ENCODE assay signal across 8 cellular contexts in the genomic region with DNA sequence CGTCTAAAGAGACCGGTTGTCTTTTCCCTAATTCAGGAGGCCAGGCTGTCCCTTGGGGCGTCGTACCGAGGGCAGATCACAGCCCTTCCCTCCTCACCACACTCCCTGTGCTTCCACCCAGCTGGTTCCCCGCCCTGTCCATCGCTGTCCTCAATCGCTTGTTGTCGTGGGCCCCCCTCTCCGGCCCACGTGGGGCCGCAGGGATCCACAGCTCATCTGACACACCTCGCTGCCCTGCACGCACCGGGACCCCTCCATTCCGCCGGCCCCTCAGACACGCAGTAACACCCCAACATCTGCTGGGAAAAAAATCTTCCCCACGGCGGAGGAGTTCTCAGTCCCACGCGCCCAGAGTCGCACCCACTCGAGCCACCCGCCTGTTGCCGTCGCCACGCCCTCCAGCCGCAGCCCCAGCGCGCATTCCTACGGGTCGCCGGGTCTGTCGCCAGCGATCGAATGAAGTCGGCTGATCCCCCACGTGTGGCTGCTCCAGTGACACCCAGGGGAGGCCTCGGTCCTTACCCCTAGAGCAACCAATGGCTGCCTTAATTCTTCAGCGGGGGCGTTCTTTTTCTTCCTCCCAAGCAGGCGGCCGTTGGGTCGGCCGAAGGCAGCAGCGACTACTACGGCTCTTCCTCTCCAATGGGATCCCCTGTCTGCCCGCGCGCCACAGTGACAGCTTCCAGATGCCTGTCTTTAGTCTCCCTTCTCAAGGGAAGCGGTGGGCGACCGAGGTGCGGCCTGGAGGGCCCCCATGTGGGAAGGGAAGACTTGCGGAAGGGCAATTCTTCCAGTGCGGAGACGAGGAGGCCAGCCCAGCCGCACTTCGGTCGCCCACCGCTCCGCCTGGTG. TPM values are rescaled to one million over a fixed set of nuclear protein-coding genes. Genes with fewer than 3 reads are reported as not detected.
DNase-seq lines count a peak whose midpoint lies in the region; ATAC-seq, FAIRE-seq and TF ChIP-seq lines count a peak whose summit lies in the region.

No MANE protein-coding gene starts in this region.

- no peak for FAIRE-seq in HepG2 (lab: Jason Lieb, UNC)

- no peaks in the 10 kb centered on the region for H3K36me3 Mint-ChIP-seq in activated CD4-positive, alpha-beta T cell treated with anti-CD3 and anti-CD28 coated beads, Interleukin-2, amount 10 ng/mL, durations not matched to agents 7 days and 5 days (ENCODE audit: low read depth)

- H3K9ac ChIP-seq in HepG2 (ENCODE audit: insufficient read depth, low read depth, low read length): peak overlapping the region; percentile 74

- H3K4me1 Mint-ChIP-seq in activated CD4-positive, alpha-beta T cell treated with anti-CD3 and anti-CD28 coated beads, Interleukin-2, amount 10 ng/mL, durations not matched to agents 7 days and 5 days: peaks cover 15% of the 10 kb centered on the region

- TF ChIP-seq POLR2A in HepG2 (IDR thresholded peaks at IDR 0.05; ENCODE audit: insufficient read depth in 1 of 2, low read depth in 2 of 2, low read length in 2 of 2): no peak

- H3K79me2 ChIP-seq in HepG2 (ENCODE audit: insufficient read depth, low read length): peaks cover 36% of the 10 kb centered on the region

- in situ Hi-C loops in HepG2 (cut with HindIII; ENCODE audit: extremely low pct_ligation_motif_present, low pct_unique_long_range_greater_than_20kb): no loop called here

- H3K27ac ChIP-seq in coronary artery (peak overlapping the region; percentile 84 to 92), HepG2 (ENCODE audit: extremely low read length, insufficient read depth, low read length) (peak overlapping the region; percentile 82)

- CTCF ChIA-PET in activated CD4-positive, alpha-beta T cell treated with anti-CD3 and anti-CD28 coated beads, Interleukin-2, amount 10 ng/mL, durations not matched to agents 7 days and 5 days (lab: Charles Lee): no interaction called here
- CTCF ChIA-PET in HepG2 (lab: Yijun Ruan, JAX; ENCODE audit: low intra/inter-chr PET ratio, low total read pairs): no interaction called here

- H3K4me3 ChIP-seq in coronary artery: peak overlapping the region; percentile 88
- H3K4me3 ChIP-seq in HepG2 (replicated peaks in 1 of 3; ENCODE audit: insufficient read depth in 1 of 3, low read depth in 2 of 3, low read length in 3 of 3): peak overlapping the region; percentile 88 to 94 (median 92)

- intact Hi-C loops in HepG2 (cut with micrococcal nuclease; ENCODE audit: unreplicated experiment): loop anchor here (1.0 to 5.0 kb wide), 3 partner anchors 49 to 118 kb away; no protein-coding TSS in a partner anchor

- 54% methylated on average over 29 of the region's 63 CpGs for WGBS in HepG2 (ENCODE audit: low lambda C conversion rate)

- H2AFZ ChIP-seq in HepG2 (ENCODE audit: low read length): no peak overlapping the region

- TF ChIP-seq RAD21 in HepG2 (CRISPR knock-in tag; IDR thresholded peaks at IDR 0.05): no peak

- H4K20me1 ChIP-seq in HepG2 (ENCODE audit: insufficient read depth, low read length): no peaks in the 10 kb centered on the region

- H3K36me3 ChIP-seq in HepG2 (replicated peaks in 1 of 2; ENCODE audit: control insufficient read depth in 1 of 2, insufficient read depth in 2 of 2, low read length in 2 of 2): no peaks in the 10 kb centered on the region

- peak; percentile 34 for ATAC-seq in GM18508 (IDR thresholded peaks at IDR 0.05; ENCODE audit: insufficient read depth, unreplicated experiment)
- ATAC-seq in HG02973 (IDR thresholded peaks at IDR 0.05; ENCODE audit: unreplicated experiment): peak; percentile 54
- peak; percentile 65 for ATAC-seq in HepG2

- H3K4me1 ChIP-seq in HepG2 (ENCODE audit: insufficient read depth, low read length): peaks cover 29% of the 10 kb centered on the region

- peak overlapping the region; percentile 90 for H3K4me2 ChIP-seq in HepG2 (ENCODE audit: low read depth, low read length)

- peak overlapping the region; percentile 75 for H3K4me3 Mint-ChIP-seq in activated CD4-positive, alpha-beta T cell treated with anti-CD3 and anti-CD28 coated beads, Interleukin-2, amount 10 ng/mL, durations not matched to agents 7 days and 5 days

- TF ChIP-seq CTCF in coronary artery (IDR thresholded peaks at IDR 0.05) (no peak), HepG2 (CRISPR knock-in tag; IDR thresholded peaks at IDR 0.05) (peak; percentile 38; the same call in 1 of the 2 replicates)

- POLR2A ChIA-PET in activated CD4-positive, alpha-beta T cell treated with anti-CD3 and anti-CD28 coated beads, Interleukin-2, amount 10 ng/mL, durations not matched to agents 7 days and 5 days (lab: Charles Lee): no interaction called here
- POLR2A ChIA-PET in HepG2 (lab: Yijun Ruan, JAX): interaction anchor here (1.0 to 3.2 kb wide), 8 partner anchors 16 to 126 kb away, joined by 3 to 15 read pairs (median 6); a partner anchor contains a TSS

- H3K27ac Mint-ChIP-seq in activated CD4-positive, alpha-beta T cell treated with anti-CD3 and anti-CD28 coated beads, Interleukin-2, amount 10 ng/mL, durations not matched to agents 7 days and 5 days: no peak overlapping the region

- peak; percentile 50 for DNase-seq in 8988T
- DNase-seq in NCI-H2227 (lab: John Stamatoyannopoulos, UW; ENCODE audit: unreplicated experiment): peak; percentile 70
- DNase-seq in activated CD4-positive, alpha-beta T cell treated with anti-CD3 and anti-CD28 coated beads, Interleukin-2, amount 10 ng/mL, durations not matched to agents 7 days and 5 days: peak; percentile 42
- DNase-seq in coronary artery (ENCODE audit: low spot score): peak; percentile 91
- peak; percentile 70 for DNase-seq in HepG2 (ENCODE audit: low spot score)
- DNase-seq in stimulated activated CD4-positive, alpha-beta T cell treated with anti-CD3 and anti-CD28 coated beads, TNF-alpha, amount 100 ng/mL, for 1 hour (ENCODE audit: low read depth in 3 of 3, low spot score in 1 of 3): peak; percentile 12 to 27 (median 12)

- peaks cover 48% of the 10 kb centered on the region for H3K27me3 Mint-ChIP-seq in activated CD4-positive, alpha-beta T cell treated with anti-CD3 and anti-CD28 coated beads, Interleukin-2, amount 10 ng/mL, durations not matched to agents 7 days and 5 days

- TF ChIP-seq EP300 in HepG2 (IDR thresholded peaks at IDR 0.05; ENCODE audit: low read depth in 2 of 2, low read length in 2 of 2) (no peak), HepG2 (CRISPR knock-in tag; IDR thresholded peaks at IDR 0.05; ENCODE audit: borderline replicate concordance) (no peak)

- H3K9me3 ChIP-seq in HepG2 (ENCODE audit: low read length): no peaks in the 10 kb centered on the region

- H3K27me3 ChIP-seq in HepG2 (ENCODE audit: control insufficient read depth in 1 of 2, insufficient read depth in 2 of 2, low read length in 2 of 2): no peaks in the 10 kb centered on the region

- BruUV-seq in HepG2 (replicated peaks; lab: Mats Ljungman, UMichigan): TSS peak; percentile 48

- H3K9me3 Mint-ChIP-seq in activated CD4-positive, alpha-beta T cell treated with anti-CD3 and anti-CD28 coated beads, Interleukin-2, amount 10 ng/mL, durations not matched to agents 7 days and 5 days: no peaks in the 10 kb centered on the region

RNA-seq across cellular contexts. Expression of a gene that starts 0.9 kb away (rescaled TPM):
- 10 to 100 TPM; 23.4 to 24.5 TPM for total RNA-seq in activated CD4-positive, alpha-beta T cell treated with anti-CD3 and anti-CD28 coated beads, Interleukin-2, amount 10 ng/mL, durations not matched to agents 7 days and 5 days
- total RNA-seq in HepG2 (2016; rRNA removed; fragmentation: Illumina TruSeq; extraction: Trizol): 47.3 and 87.4 TPM in 2 replicates
- 10.8 TPM in 2 replicates for total RNA-seq in HepG2 (2016; cell fraction: cytosol; rRNA removed; fragmentation: Illumina TruSeq; extraction: Trizol; ENCODE audit: low read depth)
- total RNA-seq in HepG2 (2016; cell fraction: insoluble cytoplasmic fraction; rRNA removed; fragmentation: Illumina TruSeq; extraction: Trizol): 49.8 and 80.6 TPM in 2 replicates
- total RNA-seq in HepG2 (2016; cell fraction: membrane; rRNA removed; fragmentation: Illumina TruSeq; extraction: Trizol): 19.7 and 19.9 TPM in 2 replicates
- 41.4 and 41.7 TPM in 2 replicates for total RNA-seq in HepG2 (2016; cell fraction: nucleus; rRNA removed; fragmentation: Illumina TruSeq; extraction: Trizol)
- polyA plus RNA-seq in HepG2 (2011; rRNA removed): 19.8 and 28.9 TPM in 2 replicates
- polyA plus RNA-seq in HepG2 (2011; cell fraction: cytosol; rRNA removed): 13.4 and 18.3 TPM in 2 replicates
- 6.3 and 10.6 TPM in 2 replicates for polyA plus RNA-seq in HepG2 (2011; cell fraction: nucleus; rRNA removed)
- polyA plus RNA-seq in HepG2 (2012): 17.3 and 20.0 TPM in 2 replicates
- polyA plus RNA-seq in HepG2 (2016; cell fraction: cytosol; fragmentation: Illumina TruSeq; extraction: Trizol; ENCODE audit: low read depth): 1.9 and 2.0 TPM in 2 replicates
- 70.5 and 72.1 TPM in 2 replicates for polyA plus RNA-seq in HepG2 (2016; cell fraction: insoluble cytoplasmic fraction; fragmentation: Illumina TruSeq; extraction: Trizol; ENCODE audit: low read depth)
- polyA plus RNA-seq in HepG2 (2016; cell fraction: membrane; fragmentation: Illumina TruSeq; extraction: Trizol; ENCODE audit: low read depth): 6.4 and 8.0 TPM in 2 replicates
- 29.0 and 42.3 TPM in 2 replicates for polyA plus RNA-seq in HepG2 (2016; cell fraction: nucleus; fragmentation: Illumina TruSeq; extraction: Trizol; ENCODE audit: insufficient read depth, low read depth)
- 5.8 and 22.8 TPM in 2 replicates for polyA minus RNA-seq in HepG2 (2011; rRNA and poly(A)+ RNA removed; ENCODE audit: low replicate concordance)
- 26.1 and 31.4 TPM in 2 replicates for polyA minus RNA-seq in HepG2 (2011; cell fraction: cytosol; rRNA and poly(A)+ RNA removed)
- polyA minus RNA-seq in HepG2 (2011; cell fraction: nucleus; rRNA and poly(A)+ RNA removed): 51.4 and 52.1 TPM in 2 replicates

RNA-seq across cellular contexts. Expression of a gene that starts 50.7 kb away (rescaled TPM):
- total RNA-seq in activated CD4-positive, alpha-beta T cell treated with anti-CD3 and anti-CD28 coated beads, Interleukin-2, amount 10 ng/mL, durations not matched to agents 7 days and 5 days: not detected
- total RNA-seq in HepG2 (2016; rRNA removed; fragmentation: Illumina TruSeq; extraction: Trizol): 0.27 and 0.51 TPM in 2 replicates
- not detected in 2 replicates for total RNA-seq in HepG2 (2016; cell fraction: cytosol; rRNA removed; fragmentation: Illumina TruSeq; extraction: Trizol; ENCODE audit: low read depth)
- total RNA-seq in HepG2 (2016; cell fraction: insoluble cytoplasmic fraction; rRNA removed; fragmentation: Illumina TruSeq; extraction: Trizol): 0.49 and 0.69 TPM in 2 replicates
- 0.22 and 0.28 TPM in 2 replicates for total RNA-seq in HepG2 (2016; cell fraction: membrane; rRNA removed; fragmentation: Illumina TruSeq; extraction: Trizol)
- total RNA-seq in HepG2 (2016; cell fraction: nucleus; rRNA removed; fragmentation: Illumina TruSeq; extraction: Trizol): 0.41 and 0.56 TPM in 2 replicates
- polyA plus RNA-seq in HepG2 (2011; rRNA removed): 0.12 and 0.24 TPM in 2 replicates
- 0.08 and 0.26 TPM in 2 replicates for polyA plus RNA-seq in HepG2 (2011; cell fraction: cytosol; rRNA removed)
- 0.28 and 0.29 TPM in 2 replicates for polyA plus RNA-seq in HepG2 (2011; cell fraction: nucleus; rRNA removed)
- 0.05 and 0.08 TPM in 2 replicates for polyA plus RNA-seq in HepG2 (2012)
- not detected in 2 replicates for polyA plus RNA-seq in HepG2 (2016; cell fraction: cytosol; fragmentation: Illumina TruSeq; extraction: Trizol; ENCODE audit: low read depth)
- 0.24 and 0.35 TPM in 2 replicates for polyA plus RNA-seq in HepG2 (2016; cell fraction: insoluble cytoplasmic fraction; fragmentation: Illumina TruSeq; extraction: Trizol; ENCODE audit: low read depth)
- 0.06 TPM in 1 of 2 replicates, not detected in the other for polyA plus RNA-seq in HepG2 (2016; cell fraction: membrane; fragmentation: Illumina TruSeq; extraction: Trizol; ENCODE audit: low read depth)
- polyA plus RNA-seq in HepG2 (2016; cell fraction: nucleus; fragmentation: Illumina TruSeq; extraction: Trizol; ENCODE audit: insufficient read depth, low read depth): 0.23 and 0.32 TPM in 2 replicates
- 0.20 TPM in 1 of 2 replicates, not detected in the other for polyA minus RNA-seq in HepG2 (2011; rRNA and poly(A)+ RNA removed; ENCODE audit: low replicate concordance)
- 0.44 and 0.49 TPM in 2 replicates for polyA minus RNA-seq in HepG2 (2011; cell fraction: cytosol; rRNA and poly(A)+ RNA removed)
- polyA minus RNA-seq in HepG2 (2011; cell fraction: nucleus; rRNA and poly(A)+ RNA removed): 0.26 and 0.75 TPM in 2 replicates

Comparison
In these comparisons a context has a peak if more than half of its experiments do, and no peak if none do; other contexts are left out.
1. Peak in every context shown above with its lines: DNase-seq, ATAC-seq, H3K4me3 ChIP-seq and H3K27ac ChIP-seq.
2. DNase-seq: peak in every context shown above with its lines; median percentile 91 in coronary artery; 70 in NCI-H2227; 70 in HepG2; 50 in 8988T; 42 in activated CD4-positive, alpha-beta T cell treated with anti-CD3 and anti-CD28 coated beads, Interleukin-2, amount 10 ng/mL, durations not matched to agents 7 days and 5 days; 12 in stimulated activated CD4-positive, alpha-beta T cell treated with anti-CD3 and anti-CD28 coated beads, TNF-alpha, amount 100 ng/mL, for 1 hour.